ENCODE assay signal across 8 cellular contexts in the genomic region with DNA sequence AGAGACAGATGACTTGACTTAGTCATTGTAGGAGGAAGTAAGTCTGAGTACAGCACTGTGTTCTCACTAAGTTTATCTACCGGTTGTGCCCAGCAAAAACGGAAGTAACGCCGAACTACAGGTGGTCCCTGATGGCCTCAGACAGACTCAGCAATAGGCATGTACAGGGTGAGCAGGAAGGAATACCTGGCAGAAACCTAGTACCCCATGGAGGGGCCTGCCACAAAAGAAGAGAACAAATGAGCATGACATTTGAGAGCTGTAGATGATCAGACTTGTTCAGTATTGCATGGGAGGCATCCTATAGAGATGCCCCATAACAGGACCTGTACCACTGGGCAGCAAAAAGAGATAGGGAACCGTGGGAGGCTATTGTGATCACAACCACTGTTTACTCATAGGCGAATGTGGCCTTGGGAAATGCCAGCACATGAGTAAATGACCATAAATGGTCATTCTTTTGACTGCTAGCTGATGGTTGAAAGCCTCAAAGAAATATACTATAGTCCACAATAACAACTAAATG.
DNase-seq lines count a peak whose midpoint lies in the region; ATAC-seq, FAIRE-seq and TF ChIP-seq lines count a peak whose summit lies in the region.

No MANE protein-coding gene starts in this region.

- no peak overlapping the region for H3K4me3 Mint-ChIP-seq in dendritic cell treated with granulocyte-macrophage colony-stimulating factor and Interleukin-4, amounts not matched to agents 40 ng/mL and 50 ng/mL, for 4 days

- TF ChIP-seq CTCF in NB4 (IDR thresholded peaks at IDR 0.05; ENCODE audit: low read depth, low read length) = no peak

- no peaks in the 10 kb centered on the region for H3K9me3 Mint-ChIP-seq in dendritic cell treated with granulocyte-macrophage colony-stimulating factor and Interleukin-4, amounts not matched to agents 40 ng/mL and 50 ng/mL, for 4 days

- no peak overlapping the region for H3K4me3 ChIP-seq in NB4 (ENCODE audit: low read depth, low read length)

- peaks cover 19% of the 10 kb centered on the region for H3K4me1 Mint-ChIP-seq in dendritic cell treated with granulocyte-macrophage colony-stimulating factor and Interleukin-4, amounts not matched to agents 40 ng/mL and 50 ng/mL, for 4 days (ENCODE audit: low read depth)

- TF ChIP-seq POLR2A in GM18505 (IDR thresholded peaks at IDR 0.05; ENCODE audit: borderline replicate concordance, extremely low read depth, insufficient read depth, insufficient read length) = no peak
- no peak for TF ChIP-seq POLR2A in NB4 (IDR thresholded peaks at IDR 0.05; ENCODE audit: extremely low read depth, insufficient read length)
- no peak for TF ChIP-seq POLR2A in H54 (IDR thresholded peaks at IDR 0.05; ENCODE audit: low read depth, low read length)

- intact Hi-C loops in dendritic cell treated with granulocyte-macrophage colony-stimulating factor and Interleukin-4, amounts not matched to agents 40 ng/mL and 50 ng/mL, for 4 days (cut with micrococcal nuclease) = loop anchor here (10.0 kb wide), 1 partner anchor 64 kb away; no protein-coding TSS in a partner anchor
- intact Hi-C loops in posterior vena cava (cut with DNase I) = no loop called here

- peak overlapping the region; percentile 75 for H3K27ac Mint-ChIP-seq in dendritic cell treated with granulocyte-macrophage colony-stimulating factor and Interleukin-4, amounts not matched to agents 40 ng/mL and 50 ng/mL, for 4 days

- H3K27me3 Mint-ChIP-seq in dendritic cell treated with granulocyte-macrophage colony-stimulating factor and Interleukin-4, amounts not matched to agents 40 ng/mL and 50 ng/mL, for 4 days = no peaks in the 10 kb centered on the region

- ATAC-seq in GM18505 (IDR thresholded peaks at IDR 0.05; ENCODE audit: unreplicated experiment) (peak; percentile 71), GM21786 (IDR thresholded peaks at IDR 0.05; ENCODE audit: unreplicated experiment) (peak; percentile 69)

- FAIRE-seq in H54 (lab: Jason Lieb, UNC) = no peak

- peak; percentile 79 for DNase-seq in NB4 (ENCODE audit: low read depth)
- DNase-seq in posterior vena cava (ENCODE audit: low spot score) = no peak
- no peak for DNase-seq in NCI-H1694 (lab: John Stamatoyannopoulos, UW)
- DNase-seq in H54 (ENCODE audit: insufficient read length, low spot score) = no peak
- DNase-seq in amniotic stem cell (lab: John Stamatoyannopoulos, UW) = no peak

- H3K36me3 Mint-ChIP-seq in dendritic cell treated with granulocyte-macrophage colony-stimulating factor and Interleukin-4, amounts not matched to agents 40 ng/mL and 50 ng/mL, for 4 days (ENCODE audit: low read depth) = no peaks in the 10 kb centered on the region
